ENCODE assay signal across 8 cellular contexts in genomic region chr20:46894579-46894958, GRCh38. TPM values are rescaled to one million over a fixed set of nuclear protein-coding genes. Genes with fewer than 3 reads are reported as not detected.
DNase-seq lines count a peak whose midpoint lies in the region; TF ChIP-seq lines count a peak whose summit lies in the region.
"Had no signal": no experiment of that assay in that cellular context is flagged by ENCODE, and none has a peak within 500 bp of the region (broad histone marks: within the 10 kb centered on the region; RNA-seq: fewer than 3 reads in every experiment).

Gene EYA2 (plus strand): TSS chr20:46894843. CDS start chr20:46990011, 95,168 bp downstream.

- no peak within 1 kb of the TSS for H3K9ac ChIP-seq in HUES48 (ENCODE audit: low read depth, low read length)

- DNase-seq in astrocyte of the cerebellum (ENCODE audit: low read depth) (no peak), iris pigment epithelial cell (ENCODE audit: low read depth) (peak; percentile 27), testis (peak; percentile 51), ACHN (no peak), hepatic stellate cell (ENCODE audit: low spot score) (no peak), UCSD-AML1 (lab: John Stamatoyannopoulos, UW; ENCODE audit: unreplicated experiment) (no peak)

- TF ChIP-seq POLR2A in testis (IDR thresholded peaks at IDR 0.05), result no peak

- H3K27ac ChIP-seq in HUES48 (ENCODE audit: low read depth, low read length) (no peak within 1 kb of the TSS), testis (peak within 1 kb of the TSS; percentile 48 to 72)
- H3K27ac ChIP-seq: SJSA1 had no signal

- TF ChIP-seq CTCF in astrocyte of the cerebellum (IDR thresholded peaks at IDR 0.05; ENCODE audit: low read depth, low read length, missing control alignments) (no peak), testis (IDR thresholded peaks at IDR 0.05) (no peak)

- H3K9me3 ChIP-seq in HUES48 (ENCODE audit: control insufficient read depth, insufficient read depth, low read length), result no peaks in the 10 kb centered on the region
- no peaks in the 10 kb centered on the region for H3K9me3 ChIP-seq in testis
- H3K9me3 ChIP-seq: SJSA1 had no signal

- in situ Hi-C loops in astrocyte of the cerebellum (cut with HindIII; ENCODE audit: low sequenced_read_pairs), result no loop called here
- in situ Hi-C loops in ACHN (cut with HindIII; ENCODE audit: low pct_ligation_motif_present, low pct_unique_long_range_greater_than_20kb, low sequenced_read_pairs), result no loop called here

- H3K4me3 ChIP-seq in HUES48 (ENCODE audit: low read depth, low read length) (peak within 1 kb of the TSS; percentile 68), astrocyte of the cerebellum (ENCODE audit: low read depth, low read length) (peak within 1 kb of the TSS; percentile 29), testis (peak within 1 kb of the TSS; percentile 58 to 69)
- H3K4me3 ChIP-seq: SJSA1 had no signal

- H3K27me3 ChIP-seq in HUES48 (ENCODE audit: control insufficient read depth, insufficient read depth, low read length) (peaks cover 49% of the 10 kb centered on the region), testis (no peaks in the 10 kb centered on the region)

- H3K36me3 ChIP-seq in HUES48 (ENCODE audit: control insufficient read depth, insufficient read depth, low read length), result no peaks in the 10 kb centered on the region
- no peaks in the 10 kb centered on the region for H3K36me3 ChIP-seq in testis (ENCODE audit: low read depth, missing control alignments)
- H3K36me3 ChIP-seq: SJSA1 had no signal

- intact Hi-C loops in testis (cut with DNase I; ENCODE audit: low total_unique reads), result no loop called here

- 1% methylated on average over 9 of the region's 52 CpGs; no CpG with 5 or more reads in 1 of the 2 donors for WGBS in testis, 2 donors

- H3K4me1 ChIP-seq in HUES48 (ENCODE audit: control insufficient read depth, insufficient read depth, low read length) (peaks cover 27% of the 10 kb centered on the region), testis (peaks cover 11% of the 10 kb centered on the region)
- H3K4me1 ChIP-seq: SJSA1 had no signal

RNA-seq across cellular contexts. Expression of gene EYA2, which starts in this region (rescaled TPM):
- 10 to 100 TPM; 14.6 to 17.2 TPM for total RNA-seq in testis
- polyA plus RNA-seq in testis (ENCODE audit: insufficient read depth, low read depth, low replicate concordance), result 16.2 TPM

Comparison
In these comparisons a context has a peak if more than half of its experiments do, and no peak if none do; other contexts are left out.
1. DNase-seq: peak in iris pigment epithelial cell (single experiment) and testis (single experiment); none in astrocyte of the cerebellum (single experiment), ACHN (single experiment), hepatic stellate cell (single experiment) and UCSD-AML1 (single experiment).
2. Peak in every context shown above with its lines, with median percentiles within 50 percentile points of each other: H3K4me3 ChIP-seq.